ENCODE assay signal across 9 cellular contexts in the genomic region with DNA sequence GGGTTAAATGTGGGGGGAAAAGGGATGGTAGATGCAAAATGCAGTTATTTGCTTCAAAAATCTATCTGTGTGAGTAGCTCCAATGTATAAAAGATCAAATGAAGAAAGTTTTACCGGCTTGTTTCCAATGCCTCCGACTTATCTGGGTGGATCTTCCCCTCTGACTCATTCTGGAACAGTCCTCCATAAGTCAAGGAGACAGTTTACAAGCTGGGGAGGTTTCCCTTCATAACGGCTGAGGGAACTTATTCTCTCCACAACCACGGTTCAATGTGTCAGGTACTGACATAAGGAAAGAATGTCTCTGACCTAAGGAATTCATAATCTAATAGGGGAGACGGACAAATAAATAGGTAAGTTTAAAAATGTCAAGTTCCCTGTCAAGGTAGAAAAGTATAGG. TPM values are rescaled to one million over a fixed set of nuclear protein-coding genes. Genes with fewer than 3 reads are reported as not detected.
DNase-seq lines count a peak whose midpoint lies in the region; ATAC-seq, FAIRE-seq and TF ChIP-seq lines count a peak whose summit lies in the region.
"Had no signal": no experiment of that assay in that cellular context is flagged by ENCODE, and none has a peak within 500 bp of the region (broad histone marks: within the 10 kb centered on the region; RNA-seq: fewer than 3 reads in every experiment).

No MANE protein-coding gene starts in this region.

- 35 to 45% methylated on average over 5 of the region's 5 CpGs for WGBS in pancreas, 2 donors

- POLR2A ChIA-PET in CD4-positive, alpha-beta memory T cell (lab: Charles Lee; ENCODE audit: partially characterized antibody) = interaction anchor here (1.4 to 2.0 kb wide), 2 partner anchors 20 to 26 kb away, joined by 4 to 6 read pairs; no protein-coding TSS in a partner anchor
- POLR2A ChIA-PET in PC-3 (lab: Charles Lee; ENCODE audit: unreplicated experiment) = no interaction called here

- H3K36me3 ChIP-seq in CD4-positive, alpha-beta memory T cell (ENCODE audit: insufficient read depth, low read length) = no peaks in the 10 kb centered on the region
- H3K36me3 ChIP-seq in PC-3 (ENCODE audit: low read depth, low read length) (no peaks in the 10 kb centered on the region), pancreas (no peaks in the 10 kb centered on the region)

- H3K4me1 ChIP-seq in CD4-positive, alpha-beta memory T cell (ENCODE audit: insufficient read depth, low read length) = peaks cover 23% of the 10 kb centered on the region
- H3K4me1 ChIP-seq in PC-3 (ENCODE audit: insufficient read depth, low read length) (peaks cover 33% of the 10 kb centered on the region), pancreas (peaks cover 0 to 3% (median 0%) of the 10 kb centered on the region in 3 donors)

- H3K27me3 ChIP-seq in CD4-positive, alpha-beta memory T cell (ENCODE audit: insufficient read depth, low read length) = no peaks in the 10 kb centered on the region
- H3K27me3 ChIP-seq in PC-3 (ENCODE audit: low read length) (no peaks in the 10 kb centered on the region), pancreas (no peaks in the 10 kb centered on the region)

- H3K9me3 Mint-ChIP-seq in CD4-positive, alpha-beta memory T cell = no peaks in the 10 kb centered on the region

- intact Hi-C loops in CD4-positive, alpha-beta memory T cell (cut with micrococcal nuclease) = loop anchor here (1.0 to 2.0 kb wide), 2 partner anchors 49 to 352 kb away; a partner anchor contains a TSS
- intact Hi-C loops in PC-3 (cut with micrococcal nuclease) = loop anchor here (1.0 to 5.0 kb wide), 7 partner anchors 41 to 405 kb away; a partner anchor contains a TSS
- intact Hi-C loops in pancreas (cut with DNase I) = no loop called here

- H3K9me2 ChIP-seq in PC-3 (replicated peaks; ENCODE audit: low read length) = no peaks in the 10 kb centered on the region

- CTCF ChIA-PET in CD4-positive, alpha-beta memory T cell (lab: Charles Lee; ENCODE audit: partially characterized antibody) = interaction anchor here (0.7 to 2.3 kb wide), 11 partner anchors 13 to 399 kb away, joined by 3 to 12 read pairs (median 5); no protein-coding TSS in a partner anchor
- CTCF ChIA-PET in PC-3 (lab: Charles Lee) = interaction anchor here (0.9 kb wide), 1 partner anchor 407 kb away, joined by 3 read pairs; no protein-coding TSS in a partner anchor

- no peak for FAIRE-seq in pancreas (lab: Jason Lieb, UNC)

- H3K27ac Mint-ChIP-seq in CD4-positive, alpha-beta memory T cell = peak overlapping the region in 6 of 7 donors; percentile 34 to 88 (median 76)

- H3K4me2 ChIP-seq in PC-3 (ENCODE audit: low read length) = peak overlapping the region; percentile 92

- H3K36me3 Mint-ChIP-seq in CD4-positive, alpha-beta memory T cell = no peaks in the 10 kb centered on the region

- no peak for DNase-seq in CD4-positive, alpha-beta memory T cell
- DNase-seq in PC-3 = peak; percentile 81
- DNase-seq in epithelial cell of esophagus (ENCODE audit: low read depth) = peak; percentile 76
- no peak for DNase-seq in pancreas
- DNase-seq in NCI-H510A (lab: John Stamatoyannopoulos, UW) = no peak
- no peak for DNase-seq in stimulated activated CD4-positive, alpha-beta T cell treated with anti-CD3 and anti-CD28 coated beads, Interleukin-15, amount 100 ng/mL, for 24 hours
- DNase-seq: T-helper 9 cell had no signal

- H3F3A ChIP-seq in PC-3 (ENCODE audit: low read length, unreplicated experiment) = no peaks in the 10 kb centered on the region

- H2AFZ ChIP-seq in PC-3 (ENCODE audit: low read length) = peak overlapping the region; percentile 93

- no peak overlapping the region for H3K4me3 ChIP-seq in CD4-positive, alpha-beta memory T cell (ENCODE audit: low read length in 2 of 2)
- H3K4me3 ChIP-seq in PC-3 (ENCODE audit: low read length) (peak overlapping the region; percentile 85), epithelial cell of esophagus (ENCODE audit: low read length) (peak overlapping the region; percentile 47), pancreas (peak overlapping the region in 2 of 4 donors; percentile 39 to 42)

- no peaks in the 10 kb centered on the region for H3K79me2 ChIP-seq in PC-3 (ENCODE audit: low read length)

- H3K4me1 Mint-ChIP-seq in CD4-positive, alpha-beta memory T cell = peaks cover 19 to 37% (median 26%) of the 10 kb centered on the region in 4 donors

- H4K20me1 ChIP-seq in PC-3 (ENCODE audit: low read length) = no peaks in the 10 kb centered on the region

- H3K9me3 ChIP-seq in CD4-positive, alpha-beta memory T cell (ENCODE audit: control insufficient read depth in 1 of 2, low read length in 2 of 2) = no peaks in the 10 kb centered on the region
- H3K9me3 ChIP-seq in PC-3 (ENCODE audit: low read length) = no peaks in the 10 kb centered on the region
- H3K9me3 ChIP-seq in pancreas = no peaks in the 10 kb centered on the region

- peak overlapping the region in 7 of 8 donors; percentile 50 to 80 (median 65) for H3K4me3 Mint-ChIP-seq in CD4-positive, alpha-beta memory T cell

- ATAC-seq in PC-3 (peak; percentile 41), pancreas (peak in 1 of 4 donors; percentile 18), HG03175 (IDR thresholded peaks at IDR 0.05; ENCODE audit: unreplicated experiment) (no peak), HG03378 (IDR thresholded peaks at IDR 0.05; ENCODE audit: unreplicated experiment) (no peak)

- H3K9ac ChIP-seq in PC-3 (ENCODE audit: low read length) = peak overlapping the region; percentile 44

- TF ChIP-seq CTCF in PC-3 (conservative IDR thresholded peaks at IDR 0.05; ENCODE audit: low read depth, low read length) (no peak), epithelial cell of esophagus (IDR thresholded peaks at IDR 0.05; ENCODE audit: insufficient read depth, low read depth, low read length, missing control alignments) (no peak), pancreas (IDR thresholded peaks at IDR 0.05) (no peak)

- H3K27ac ChIP-seq in CD4-positive, alpha-beta memory T cell (ENCODE audit: low read depth, low read length) = no peak overlapping the region
- H3K27ac ChIP-seq in PC-3 (ENCODE audit: low read length) (peak overlapping the region; percentile 65), pancreas (peak overlapping the region; percentile 58 to 86 (median 82))

- BruUV-seq in PC-3 (replicated peaks; lab: Mats Ljungman, UMichigan) = no TSS peak

- peaks cover 0 to 4% of the 10 kb centered on the region in 2 donors for H3K27me3 Mint-ChIP-seq in CD4-positive, alpha-beta memory T cell

RNA-seq across cellular contexts. Expression of a gene that starts 49.7 kb away (rescaled TPM):
- total RNA-seq in CD4-positive, alpha-beta memory T cell = 100 to 1,000 TPM; 197 to 198 TPM
- polyA plus RNA-seq in CD4-positive, alpha-beta memory T cell = 10 to 100 TPM; 82.5 to 86.3 TPM
- total RNA-seq in PC-3 (2014; rRNA removed) (3.9 and 4.2 TPM in 2 replicates), pancreas (10 to 100 TPM in 2 of 6 donors, 1 to 10 TPM in 4; 4.8 to 47.3 (median 8.5) TPM)
- polyA plus RNA-seq in pancreas = 1 to 10 TPM; 5.4 to 8.9 TPM

Comparison
In these comparisons a context has a peak if more than half of its experiments do, and no peak if none do; other contexts are left out.
1. DNase-seq: peak in PC-3 (single experiment) and epithelial cell of esophagus (single experiment); none in CD4-positive, alpha-beta memory T cell (0 of 5), pancreas (0 of 6), NCI-H510A (single experiment) and stimulated activated CD4-positive, alpha-beta T cell treated with anti-CD3 and anti-CD28 coated beads, Interleukin-15, amount 100 ng/mL, for 24 hours (single experiment).
2. H3K4me3 ChIP-seq: peak in PC-3 (single experiment) and epithelial cell of esophagus (single experiment); none in CD4-positive, alpha-beta memory T cell (0 of 2).
3. RNA of a gene that starts 49.7 kb away (total RNA-seq): 197 to 198 TPM in CD4-positive, alpha-beta memory T cell; 4.8 to 47.3 TPM in pancreas and 3.9 to 4.2 TPM in PC-3; every median in the first group is over 4 times any median in the second.
4. intact Hi-C loops: an anchor here in CD4-positive, alpha-beta memory T cell (1.0 to 2.0 kb wide) and PC-3 (1.0 to 5.0 kb wide); none called in pancreas.